24 cellular contexts compared by ENCODE assay signal in the genomic region with DNA sequence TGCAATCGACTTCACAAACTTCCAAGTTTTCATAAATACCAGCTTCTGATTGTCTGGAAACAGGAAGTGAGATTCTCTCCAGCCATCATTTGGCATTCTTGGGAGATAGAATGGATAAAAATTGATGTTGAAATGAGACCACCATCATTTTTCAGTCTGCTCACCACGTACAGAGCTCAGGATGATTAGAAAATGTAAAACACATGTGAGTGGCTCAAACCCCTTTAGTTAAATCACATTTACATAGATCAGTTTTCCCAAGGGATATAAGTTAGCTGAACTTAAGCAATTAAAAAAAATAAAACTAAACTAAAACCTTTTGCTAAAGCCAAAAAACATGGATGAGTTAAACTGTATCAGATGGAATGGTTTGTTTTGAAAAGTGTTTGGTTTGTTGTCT. TPM values are rescaled to one million over a fixed set of nuclear protein-coding genes. Genes with fewer than 3 reads are reported as not detected.
"Had no signal": no experiment of that assay in that cellular context is flagged by ENCODE, and none has a peak within 500 bp of the region (broad histone marks: within the 10 kb centered on the region; RNA-seq: fewer than 3 reads in every experiment).

No MANE protein-coding gene starts in this region.

- H3K27me3 ChIP-seq: MG63, SJSA1 had no signal

- H3K9me3 ChIP-seq: MG63, SJSA1, SK-N-SH had no signal

- ATAC-seq: T-cell had no signal

- H3K9ac ChIP-seq: SK-N-SH had no signal

- DNase-seq: Karpas-422, KG1, MG63, NCI-H1092 treated with DMSO at 0.1 percent for 48 hours, NCI-H1436, NCI-H187, NCI-H2029, NCI-H2081 treated with DMSO at 0.1 percent for 48 hours, NCI-H2171, NCI-H226, NCI-H446, NCI-H510A, NCI-H524 treated with DMSO at 0.1 percent for 48 hours, NCI-H69, NCI-H774, OCI-M1, Right ventricle myocardium superior, RPMI8226, SIG-M5, SK-N-SH, SW 1271, T-cell had no signal

- H3K9me2 ChIP-seq: SK-N-SH had no signal

- H3K27ac ChIP-seq: HL-60 had no signal

- H3K4me2 ChIP-seq: SK-N-SH had no signal

- H3K36me3 ChIP-seq: MG63, SJSA1 had no signal

- H3K4me3 ChIP-seq: MG63, SJSA1 had no signal

RNA-seq across cellular contexts. Expression of a gene that starts 37.1 kb away (rescaled TPM):
- total RNA-seq: Right ventricle myocardium superior, T-cell had no signal
